In genomic region chr3:128864351-128864811, GRCh38 we compare ENCODE assay signal across 14 cellular contexts. TPM values are rescaled to one million over a fixed set of nuclear protein-coding genes. Genes with fewer than 3 reads are reported as not detected.
DNase-seq lines count a peak whose midpoint lies in the region; ATAC-seq and TF ChIP-seq lines count a peak whose summit lies in the region.
"Had no signal": no experiment of that assay in that cellular context is flagged by ENCODE, and none has a peak within 500 bp of the region (broad histone marks: within the 10 kb centered on the region; RNA-seq: fewer than 3 reads in every experiment).

No MANE protein-coding gene starts in this region.

- H3K4me2 ChIP-seq in GM23248 (ENCODE audit: unreplicated experiment) = no peak overlapping the region
- H3K4me2 ChIP-seq: PC-9 had no signal

- no peaks in the 10 kb centered on the region for H3K9me2 ChIP-seq in GM23248 (ENCODE audit: insufficient read depth)

- intact Hi-C loops in mucosa of descending colon (cut with DNase I, micrococcal nuclease) = no loop called here

- in situ Hi-C loops in GM23248 (cut with MboI) = no loop called here

- ATAC-seq in HG02938 (IDR thresholded peaks at IDR 0.05; ENCODE audit: unreplicated experiment) = no peak
- no peak for ATAC-seq in mucosa of descending colon
- ATAC-seq in HG02973 (IDR thresholded peaks at IDR 0.05; ENCODE audit: unreplicated experiment) = no peak

- H3K9me3 ChIP-seq in GM23248 (ENCODE audit: low read depth) = no peaks in the 10 kb centered on the region
- H3K9me3 ChIP-seq in mucosa of descending colon = peaks cover 17% of the 10 kb centered on the region

- no peak for TF ChIP-seq CTCF in mucosa of descending colon (IDR thresholded peaks at IDR 0.05)

- H3F3A ChIP-seq in GM23248 (ENCODE audit: insufficient read depth) = no peaks in the 10 kb centered on the region

- no peak overlapping the region for H3K9ac ChIP-seq in GM23248

- no peak overlapping the region for H3K27ac ChIP-seq in GM23248
- H3K27ac ChIP-seq: brain microvascular endothelial cell, PC-9 had no signal

- DNase-seq in GM23248 (peak; percentile 33), amygdala (lab: John Stamatoyannopoulos, UW) (peak in 52 of 56 donors; percentile 16 to 79 (median 55)), hypothalamus (lab: John Stamatoyannopoulos, UW) (peak in 44 of 51 donors; percentile 6 to 80 (median 56)), retina (peak; percentile 41), mucosa of descending colon (no peak), activated gamma-delta T cell (lab: John Stamatoyannopoulos, UW) (no peak)
- DNase-seq: activated CD4-positive, alpha-beta T cell treated with anti-CD3 and anti-CD28 coated beads, Interleukin-2, amount 10 ng/mL, durations not matched to agents 7 days and 5 days; brain microvascular endothelial cell; HFFc6; Karpas-422; PC-9 had no signal

- no peaks in the 10 kb centered on the region for H3K4me1 ChIP-seq in GM23248 (ENCODE audit: insufficient read depth)
- H3K4me1 ChIP-seq in mucosa of descending colon (ENCODE audit: low read depth) = no peaks in the 10 kb centered on the region

- no peaks in the 10 kb centered on the region for H3K79me2 ChIP-seq in GM23248 (ENCODE audit: insufficient read depth)

- H4K20me1 ChIP-seq in GM23248 (ENCODE audit: insufficient read depth) = no peaks in the 10 kb centered on the region

- no peak overlapping the region; the same call in 1 of the 2 replicates for H2AFZ ChIP-seq in GM23248
- H2AFZ ChIP-seq: PC-9 had no signal

- H3K27me3 ChIP-seq in GM23248 (replicated peaks; ENCODE audit: insufficient read depth) = no peaks in the 10 kb centered on the region
- H3K27me3 ChIP-seq: BE2C, brain microvascular endothelial cell had no signal

- H3K4me3 ChIP-seq in GM23248 = no peak overlapping the region
- H3K4me3 ChIP-seq in mucosa of descending colon = no peak overlapping the region
- H3K4me3 ChIP-seq: PC-9 had no signal

- no peaks in the 10 kb centered on the region for H3K36me3 ChIP-seq in GM23248 (ENCODE audit: low read depth)
- no peaks in the 10 kb centered on the region for H3K36me3 ChIP-seq in mucosa of descending colon (ENCODE audit: low read depth)
- H3K36me3 ChIP-seq: BE2C, brain microvascular endothelial cell had no signal

- WGBS in GM23248 (ENCODE audit: low coverage in 1 of 2, low lambda C conversion rate in 2 of 2, missing lambda C conversion rate in 2 of 2), 2 experiments = 43 to 54% methylated on average over 11 of the region's 11 CpGs

RNA-seq across cellular contexts. Expression of gene ACAD9, which starts 15.0 kb away (rescaled TPM):
- total RNA-seq in GM23248 (2014; rRNA removed; shearing (Covaris generic)) = 22.3 and 27.3 TPM in 2 replicates
- polyA plus RNA-seq in GM23248 (2016; fragmentation: Nextera tagmentation; extraction: Ambion mirVana) = 29.7 and 32.9 TPM in 2 replicates
- 10 to 100 TPM; 42.7 to 43.9 (median 43.8) TPM for total RNA-seq in mucosa of descending colon

Comparison
In these comparisons a context has a peak if more than half of its experiments do, and no peak if none do; other contexts are left out.
1. DNase-seq: peak in GM23248 (single experiment), amygdala (52 of 56), hypothalamus (44 of 51) and retina (single experiment); none in mucosa of descending colon (0 of 3) and activated gamma-delta T cell (single experiment).